31 cellular contexts compared by ENCODE assay signal in genomic region chr16:35182043-35182677, GRCh38.
"Had no signal": no experiment of that assay in that cellular context is flagged by ENCODE, and none has a peak within 500 bp of the region (broad histone marks: within the 10 kb centered on the region; RNA-seq: fewer than 3 reads in every experiment).

No MANE protein-coding gene starts in this region.

- H3K36me3 ChIP-seq: brain microvascular endothelial cell, esophagus squamous epithelium, gastroesophageal sphincter, WERI-Rb-1 had no signal

- H3K27me3 Mint-ChIP-seq: activated B cell treated with CpG ODN at 0.5 μM for 24 hours; activated CD8-positive, alpha-beta T cell treated with anti-CD3 and anti-CD28 coated beads for 36 hours; activated naive CD8-positive, alpha-beta T cell; activated T-helper 17 cell treated with anti-CD3 and anti-CD28 coated beads, Interleukin-2, amount 50 U/mL, for 72 hours; central memory CD8-positive, alpha-beta T cell; dendritic cell treated with granulocyte-macrophage colony-stimulating factor and Interleukin-4, amounts not matched to agents 40 ng/mL and 50 ng/mL, for 4 days; T-cell had no signal

- H3K27ac Mint-ChIP-seq: activated B cell treated with CpG ODN at 0.5 μM for 24 hours; activated CD8-positive, alpha-beta T cell treated with anti-CD3 and anti-CD28 coated beads for 36 hours; activated naive CD8-positive, alpha-beta T cell; activated T-helper 17 cell treated with anti-CD3 and anti-CD28 coated beads, Interleukin-2, amount 50 U/mL, for 72 hours; dendritic cell treated with granulocyte-macrophage colony-stimulating factor and Interleukin-4, amounts not matched to agents 40 ng/mL and 50 ng/mL, for 4 days; endodermal cell; T-cell; T-helper 1 cell treated with Interleukin-12 subunit alpha and Interleukin-12 subunit beta and Interleukin-4 antibody, amounts not matched to agents 30 μg/mL and 1 μg/mL, for 36 hours had no signal

- H3K27me3 ChIP-seq: brain microvascular endothelial cell, esophagus squamous epithelium had no signal

- H3K27ac ChIP-seq: brain microvascular endothelial cell, dorsolateral prefrontal cortex, esophagus squamous epithelium, gastroesophageal sphincter, WERI-Rb-1 had no signal

- H3K4me1 Mint-ChIP-seq: activated B cell treated with CpG ODN at 0.5 μM for 24 hours; activated T-helper 17 cell treated with anti-CD3 and anti-CD28 coated beads, Interleukin-2, amount 50 U/mL, for 72 hours; endodermal cell; T-cell had no signal

- H3K4me3 ChIP-seq: dorsolateral prefrontal cortex, esophagus squamous epithelium, gastroesophageal sphincter had no signal

- ATAC-seq: activated CD4-positive, CD25-positive, alpha-beta regulatory T cell treated with anti-CD3 and anti-CD28 coated beads, Interleukin-2, amount 50 U/mL, for 24 hours; activated CD8-positive, alpha-beta T cell treated with anti-CD3 and anti-CD28 coated beads for 36 hours; activated T-cell treated with anti-CD3 and anti-CD28 coated beads, Interleukin-2, amount 50 U/mL, for 4 hours; activated T-helper 17 cell treated with anti-CD3 and anti-CD28 coated beads, Interleukin-2, amount 50 U/mL, for 72 hours; gastroesophageal sphincter; T-cell had no signal

- H3K9me3 ChIP-seq: esophagus squamous epithelium had no signal

- DNase-seq: activated B cell treated with CpG ODN at 0.5 μM for 24 hours; activated CD4-positive, alpha-beta T cell treated with anti-CD3 and anti-CD28 coated beads for 48 hours; activated CD4-positive, alpha-beta T cell treated with anti-CD3 and anti-CD28 coated beads, Interleukin-2, amount 50 U/mL, for 1 hour; activated CD4-positive, alpha-beta T cell treated with anti-CD3 and anti-CD28 coated beads, Interleukin-2, amount 50 U/mL, for 48 hours; activated CD8-positive, alpha-beta memory T cell treated with anti-CD3 and anti-CD28 coated beads for 24 hours; activated CD8-positive, alpha-beta T cell treated with anti-CD3 and anti-CD28 coated beads for 36 hours; activated effector memory CD4-positive, alpha-beta T cell treated with Interleukin-2 at 50 U/mL for 16 hours; activated gamma-delta T cell treated with Interleukin-2 at 50 U/mL for 16 hours; activated naive CD4-positive, alpha-beta T cell treated with anti-CD3 and anti-CD28 coated beads, Interleukin-2, amount 50 U/mL, for 16 hours; activated naive CD4-positive, alpha-beta T cell treated with Interleukin-2 at 50 U/mL for 16 hours; activated T-cell treated with anti-CD3 and anti-CD28 coated beads, Interleukin-2, amount 50 U/mL, for 4 hours; amniotic stem cell; anterior cingulate cortex; brain microvascular endothelial cell; effector memory CD4-positive, alpha-beta T cell; endodermal cell; erythroblast; esophagus squamous epithelium; foreskin melanocyte; SW 1271; T-cell; T1000; WERI-Rb-1 had no signal

- H3K36me3 Mint-ChIP-seq: T-cell had no signal

- H3K4me1 ChIP-seq: esophagus squamous epithelium, gastroesophageal sphincter had no signal

- H3K4me3 Mint-ChIP-seq: activated B cell treated with CpG ODN at 0.5 μM for 24 hours; activated CD8-positive, alpha-beta T cell treated with anti-CD3 and anti-CD28 coated beads for 36 hours; activated naive CD8-positive, alpha-beta T cell; activated T-cell treated with anti-CD3 and anti-CD28 coated beads, Interleukin-2, amount 50 U/mL, for 4 hours; activated T-helper 17 cell treated with anti-CD3 and anti-CD28 coated beads, Interleukin-2, amount 50 U/mL, for 72 hours; central memory CD8-positive, alpha-beta T cell; dendritic cell treated with granulocyte-macrophage colony-stimulating factor and Interleukin-4, amounts not matched to agents 40 ng/mL and 50 ng/mL, for 4 days; endodermal cell; T-cell; T-helper 1 cell treated with Interleukin-12 subunit alpha and Interleukin-12 subunit beta and Interleukin-4 antibody, amounts not matched to agents 30 μg/mL and 1 μg/mL, for 36 hours had no signal
